Comparison of ENCODE assay signal across 8 cellular contexts in the genomic region with DNA sequence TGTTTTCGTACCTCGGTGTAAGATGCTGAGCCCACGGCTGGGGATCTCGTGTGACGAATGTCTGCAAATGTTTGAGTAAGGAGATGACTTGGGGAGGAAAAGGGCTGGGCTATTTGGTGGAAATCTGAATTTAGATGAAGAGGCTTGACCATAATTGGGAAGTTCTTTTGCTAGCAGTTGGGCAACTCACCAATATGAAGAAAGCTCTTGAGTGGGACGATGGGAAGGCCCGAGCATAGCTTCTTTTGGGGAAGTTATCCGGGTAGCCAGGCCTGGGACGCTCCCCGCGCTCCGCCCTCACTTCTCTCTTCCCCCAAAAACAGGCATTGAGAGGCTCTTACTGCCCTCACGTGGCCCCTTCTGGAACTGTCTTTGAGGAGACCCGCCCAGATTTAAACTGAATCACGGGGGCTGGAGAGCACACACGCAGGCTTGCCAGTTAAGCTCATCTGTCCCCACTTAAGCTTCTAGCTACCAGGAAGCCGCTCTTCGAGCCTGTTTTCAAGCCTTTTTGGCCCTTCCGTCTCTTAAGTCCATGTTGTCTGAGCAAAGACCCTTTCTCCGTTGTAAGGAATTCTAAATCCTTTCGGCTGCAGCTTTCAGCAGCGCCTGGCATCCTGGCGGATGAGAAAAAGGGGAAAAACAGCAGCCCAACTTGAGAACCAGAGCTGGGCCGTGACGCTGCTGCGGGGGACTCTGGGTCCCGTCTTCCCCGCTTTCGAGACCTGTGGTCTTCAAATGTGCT.
A peak's percentile ranks its signal among the peaks of the same experiment; 100 is the strongest.
DNase-seq lines count a peak whose midpoint lies in the region; ATAC-seq and TF ChIP-seq lines count a peak whose summit lies in the region.

No MANE protein-coding gene starts in this region.

- intact Hi-C loops in OCI-LY7 (cut with micrococcal nuclease; ENCODE audit: unreplicated experiment): loop anchor here (1.0 to 5.0 kb wide), 4 partner anchors 105 to 458 kb away; a partner anchor contains a TSS

- peak overlapping the region; percentile 77 for H3K9ac ChIP-seq in mucosa of stomach (ENCODE audit: low read length)

- H4K20me1 ChIP-seq in OCI-LY7 (ENCODE audit: insufficient read depth, low read length): no peaks in the 10 kb centered on the region

- no peaks in the 10 kb centered on the region for H3K36me3 ChIP-seq in OCI-LY7 (ENCODE audit: insufficient read depth, low read length)
- H3K36me3 ChIP-seq in esophagus (ENCODE audit: control insufficient read depth in 2 of 2, insufficient read depth in 2 of 2, low read length in 1 of 2): no peaks in the 10 kb centered on the region
- H3K36me3 ChIP-seq in mucosa of stomach (ENCODE audit: control insufficient read depth, insufficient read depth, low read length): no peaks in the 10 kb centered on the region

- peak; percentile 88 for TF ChIP-seq CTCF in OCI-LY7 (conservative IDR thresholded peaks at IDR 0.05; ENCODE audit: low read length)

- H3K27me3 ChIP-seq in esophagus (ENCODE audit: control insufficient read depth in 1 of 2, insufficient read depth in 2 of 2, low read length in 2 of 2): no peaks in the 10 kb centered on the region
- H3K27me3 ChIP-seq in mucosa of stomach (ENCODE audit: control insufficient read depth, insufficient read depth, low read length): no peaks in the 10 kb centered on the region

- 7 to 8% methylated on average over 29 of the region's 29 CpGs for WGBS in esophagus, 2 donors

- CTCF ChIA-PET in OCI-LY7 (lab: Charles Lee; ENCODE audit: unreplicated experiment): interaction anchor here (0.6 to 1.8 kb wide), 13 partner anchors 13 to 482 kb away, joined by 3 to 10 read pairs (median 4); a partner anchor contains a TSS

- H3K9me2 ChIP-seq in OCI-LY7 (ENCODE audit: insufficient read depth, low read length): no peaks in the 10 kb centered on the region

- H3K4me1 ChIP-seq in OCI-LY7 (ENCODE audit: insufficient read depth, low read length, poor library complexity, severe bottlenecking) (peaks cover 7% of the 10 kb centered on the region), esophagus (ENCODE audit: control insufficient read depth in 2 of 2, insufficient read depth in 2 of 2, low read length in 1 of 2) (no peaks in the 10 kb centered on the region), mucosa of stomach (ENCODE audit: control insufficient read depth, insufficient read depth, low read length) (peaks cover 12% of the 10 kb centered on the region)

- no TSS peak for BruUV-seq in OCI-LY7 (replicated peaks; lab: Mats Ljungman, UMichigan)

- H3K9me3 ChIP-seq in OCI-LY7 (ENCODE audit: low read length): no peaks in the 10 kb centered on the region
- H3K9me3 ChIP-seq in esophagus (ENCODE audit: control insufficient read depth in 2 of 2, insufficient read depth in 1 of 2, low read depth in 1 of 2, low read length in 1 of 2): no peaks in the 10 kb centered on the region
- no peaks in the 10 kb centered on the region for H3K9me3 ChIP-seq in mucosa of stomach (ENCODE audit: control insufficient read depth, low read length)

- ATAC-seq in GM21515 (IDR thresholded peaks at IDR 0.05; ENCODE audit: unreplicated experiment): peak; percentile 93

- H3K4me3 ChIP-seq in OCI-LY7 (ENCODE audit: low read depth, low read length, poor library complexity, severe bottlenecking) (peak overlapping the region; percentile 10), esophagus (ENCODE audit: low read depth in 1 of 2, low read length in 2 of 2) (peak overlapping the region; percentile 35 to 41), mucosa of stomach (ENCODE audit: low read length) (peak overlapping the region; percentile 61)

- no peaks in the 10 kb centered on the region for H3K79me2 ChIP-seq in OCI-LY7 (ENCODE audit: insufficient read depth, low read depth, low read length)

- peak overlapping the region; percentile 80 for H2AFZ ChIP-seq in OCI-LY7 (ENCODE audit: low read length)

- H3K27ac ChIP-seq in OCI-LY7 (ENCODE audit: low read depth, low read length, poor library complexity, severe bottlenecking): peak overlapping the region; percentile 6
- H3K27ac ChIP-seq in esophagus (ENCODE audit: low read depth in 2 of 2, low read length in 1 of 2): peak overlapping the region; percentile 88 to 90

- H3K4me2 ChIP-seq in OCI-LY7 (ENCODE audit: low read length): peak overlapping the region; percentile 54

- peak; percentile 94 for DNase-seq in DMS53 (lab: John Stamatoyannopoulos, UW)
- peak; percentile 84 for DNase-seq in HuH-7 (ENCODE audit: low spot score)
- peak; percentile 88 for DNase-seq in OCI-LY7 (ENCODE audit: low spot score)
- peak; percentile 85 for DNase-seq in activated T-cell treated with anti-CD3 and anti-CD28 coated beads for 48 hours (ENCODE audit: low read depth)
- DNase-seq in stimulated activated CD8-positive, alpha-beta memory T cell treated with anti-CD3 and anti-CD28 coated beads, Interleukin-4, amount 100 ng/mL, for 48 hours: peak; percentile 93

- POLR2A ChIA-PET in OCI-LY7 (lab: Charles Lee): interaction anchor here (0.6 to 1.8 kb wide), 17 partner anchors 11 to 467 kb away, joined by 3 to 8 read pairs (median 3); a partner anchor contains a TSS

Comparison
In these comparisons a context has a peak if more than half of its experiments do, and no peak if none do; other contexts are left out.
1. Peak in every context shown above with its lines: DNase-seq, ATAC-seq, H3K4me3 ChIP-seq and H3K27ac ChIP-seq.
2. H3K4me3 ChIP-seq: peak in every context shown above with its lines; median percentile 61 in mucosa of stomach; 38 in esophagus; 10 in OCI-LY7.